Comparison of ENCODE assay signal across 28 cellular contexts in genomic region chr1:91578320-91579109, GRCh38.
A peak's percentile ranks its signal among the peaks of the same experiment; 100 is the strongest.
DNase-seq lines count a peak whose midpoint lies in the region; ATAC-seq and TF ChIP-seq lines count a peak whose summit lies in the region.
"Had no signal": no experiment of that assay in that cellular context is flagged by ENCODE, and none has a peak within 500 bp of the region (broad histone marks: within the 10 kb centered on the region; RNA-seq: fewer than 3 reads in every experiment).

No MANE protein-coding gene starts in this region.

- H3K36me3 ChIP-seq in BLaER1 (no peaks in the 10 kb centered on the region), SJSA1 (no peaks in the 10 kb centered on the region), hepatocyte (replicated peaks; ENCODE audit: insufficient read depth, low read depth) (no peaks in the 10 kb centered on the region), rectal smooth muscle tissue (ENCODE audit: control insufficient read depth, insufficient read depth, low read length) (no peaks in the 10 kb centered on the region)
- H3K36me3 ChIP-seq: brain microvascular endothelial cell, right atrium auricular region, stomach, transverse colon had no signal

- ATAC-seq in HG03354 (IDR thresholded peaks at IDR 0.05; ENCODE audit: poor library complexity, severe bottlenecking, unreplicated experiment) (no peak), GM18861 (IDR thresholded peaks at IDR 0.05; ENCODE audit: unreplicated experiment) (no peak), GM18511 (IDR thresholded peaks at IDR 0.05; ENCODE audit: unreplicated experiment) (no peak)
- ATAC-seq: esophagus mucosa, HCT116, Right ventricle myocardium inferior had no signal

- H3K9ac ChIP-seq in BLaER1: no peak overlapping the region
- H3K9ac ChIP-seq in rectal smooth muscle tissue (ENCODE audit: low read length): no peak overlapping the region

- H3K27me3 ChIP-seq in BLaER1: no peaks in the 10 kb centered on the region
- H3K27me3 ChIP-seq in SJSA1 (replicated peaks): no peaks in the 10 kb centered on the region
- H3K27me3 ChIP-seq in hepatocyte: no peaks in the 10 kb centered on the region
- H3K27me3 ChIP-seq in rectal smooth muscle tissue (ENCODE audit: control insufficient read depth, insufficient read depth, low read length): no peaks in the 10 kb centered on the region
- H3K27me3 ChIP-seq: brain microvascular endothelial cell, right atrium auricular region, stomach, transverse colon had no signal

- H4K20me1 ChIP-seq in BLaER1: no peaks in the 10 kb centered on the region
- H4K20me1 ChIP-seq in hepatocyte (ENCODE audit: insufficient read depth, poor library complexity, severe bottlenecking): no peaks in the 10 kb centered on the region

- peak overlapping the region; percentile 94 for H3K27ac ChIP-seq in BLaER1
- H3K27ac ChIP-seq in SJSA1: peak overlapping the region; percentile 36; the same call in 1 of the 2 replicates
- H3K27ac ChIP-seq in hepatocyte: peak overlapping the region; percentile 14
- H3K27ac ChIP-seq in rectal smooth muscle tissue (ENCODE audit: low read depth, low read length): peak overlapping the region; percentile 58
- H3K27ac ChIP-seq: brain microvascular endothelial cell, right atrium auricular region had no signal

- H3K4me3 ChIP-seq in BLaER1: no peak overlapping the region
- H3K4me3 ChIP-seq in SJSA1: no peak overlapping the region
- H3K4me3 ChIP-seq in hepatocyte: no peak overlapping the region
- H3K4me3 ChIP-seq in rectal smooth muscle tissue (ENCODE audit: low read length): no peak overlapping the region
- H3K4me3 ChIP-seq: right atrium auricular region, stomach, transverse colon had no signal

- peak overlapping the region; percentile 87 for H3K4me2 ChIP-seq in BLaER1
- H3K4me2 ChIP-seq in hepatocyte: no peak overlapping the region

- no peak overlapping the region for H2AFZ ChIP-seq in hepatocyte

- H3K4me1 ChIP-seq in BLaER1: peaks cover 98% of the 10 kb centered on the region
- peaks cover 83% of the 10 kb centered on the region for H3K4me1 ChIP-seq in SJSA1 (replicated peaks)
- peaks cover 39% of the 10 kb centered on the region for H3K4me1 ChIP-seq in hepatocyte (ENCODE audit: insufficient read depth)
- peaks cover 22% of the 10 kb centered on the region for H3K4me1 ChIP-seq in rectal smooth muscle tissue (ENCODE audit: control insufficient read depth, insufficient read depth, low read length)

- no peaks in the 10 kb centered on the region for H3K9me2 ChIP-seq in hepatocyte (replicated peaks; ENCODE audit: insufficient read depth)

- no peaks in the 10 kb centered on the region for H3K79me2 ChIP-seq in hepatocyte

- no peak for TF ChIP-seq CTCF in hepatocyte (IDR thresholded peaks at IDR 0.05; ENCODE audit: poor library complexity)

- DNase-seq in SJSA1 (ENCODE audit: low read depth in 1 of 2, low spot score in 2 of 2) (peak; percentile 73 to 86), hepatocyte (ENCODE audit: low spot score) (peak; percentile 37), KG1 (lab: John Stamatoyannopoulos, UW) (no peak)
- DNase-seq: ACHN; activated CD4-positive, alpha-beta memory T cell treated with anti-CD3 and anti-CD28 coated beads, Interleukin-2, amount 10 ng/mL, durations not matched to agents 7 days and 5 days; activated CD4-positive, CD25-positive, alpha-beta regulatory T cell; activated gamma-delta T cell; activated T-cell treated with anti-CD3 and anti-CD28 coated beads for 4 hours; brain microvascular endothelial cell; effector CD8-positive, alpha-beta T cell; glutamatergic neuron; midbrain; NCI-H1092; NCI-H187 treated with DMSO at 0.1 percent for 48 hours; NCI-H226; NCI-H82; OCI-M1; stomach; transverse colon had no signal

- H3K9me3 ChIP-seq in BLaER1 (0 out of 2 replicates have a peak, but pooled peaks cover 8% of the 10 kb centered on the region), SJSA1 (replicated peaks) (no peaks in the 10 kb centered on the region), hepatocyte (ENCODE audit: low read depth) (no peaks in the 10 kb centered on the region)
- H3K9me3 ChIP-seq: right atrium auricular region, stomach, transverse colon had no signal

- 54% methylated on average over 5 of the region's 5 CpGs for WGBS in hepatocyte (ENCODE audit: low lambda C conversion rate, missing lambda C conversion rate)

Comparison
In these comparisons a context has a peak if more than half of its experiments do, and no peak if none do; other contexts are left out.
1. H3K27ac ChIP-seq: peak in every context shown above with its lines; median percentile 94 in BLaER1; 58 in rectal smooth muscle tissue; 36 in SJSA1; 14 in hepatocyte.